ENCODE assay signal across 16 cellular contexts in genomic region chr6:19852090-19852457, GRCh38. TPM values are rescaled to one million over a fixed set of nuclear protein-coding genes. Genes with fewer than 3 reads are reported as not detected.
"Had no signal": no experiment of that assay in that cellular context is flagged by ENCODE, and none has a peak within 500 bp of the region (broad histone marks: within the 10 kb centered on the region; RNA-seq: fewer than 3 reads in every experiment).

No MANE protein-coding gene starts in this region.

- H3K9me3 Mint-ChIP-seq: activated naive CD4-positive, alpha-beta T cell treated with anti-CD3 and anti-CD28 coated beads, Interleukin-2, amount 10 ng/mL, durations not matched to agents 7 days and 5 days; central memory CD8-positive, alpha-beta T cell; dendritic cell treated with granulocyte-macrophage colony-stimulating factor and Interleukin-4, amounts not matched to agents 40 ng/mL and 50 ng/mL, for 4 days had no signal

- H3K4me1 Mint-ChIP-seq: activated naive CD4-positive, alpha-beta T cell treated with anti-CD3 and anti-CD28 coated beads, Interleukin-2, amount 10 ng/mL, durations not matched to agents 7 days and 5 days; central memory CD8-positive, alpha-beta T cell; naive thymus-derived CD4-positive, alpha-beta T cell; stimulated activated naive B cell treated with anti-CD40 and anti-IgM and Interleukin-4, amounts not matched to agents 10 μg/mL and 1 μg/mL and 100 μg/mL, for 72 hours had no signal

- H3K4me3 ChIP-seq: lung had no signal

- DNase-seq: activated CD4-positive, alpha-beta T cell treated with anti-CD3 and anti-CD28 coated beads for 48 hours; activated CD8-positive, alpha-beta T cell treated with anti-CD3 and anti-CD28 coated beads, Interleukin-2, amount 10 ng/mL, durations not matched to agents 7 days and 5 days; activated naive CD4-positive, alpha-beta T cell treated with anti-CD3 and anti-CD28 coated beads, Interleukin-2, amount 10 ng/mL, durations not matched to agents 7 days and 5 days; effector memory CD8-positive, alpha-beta T cell; glutamatergic neuron; naive thymus-derived CD4-positive, alpha-beta T cell; sigmoid colon; stimulated activated CD4-positive, alpha-beta T cell treated with anti-CD3 and anti-CD28 coated beads, Interleukin-2, amount 100 ng/mL, for 24 hours; stimulated activated naive B cell treated with anti-CD40 and anti-IgM and Interleukin-4, amounts not matched to agents 10 μg/mL and 1 μg/mL and 100 μg/mL, for 72 hours had no signal

- H3K27me3 ChIP-seq: sigmoid colon, upper lobe of left lung had no signal

- H3K4me3 Mint-ChIP-seq: activated CD8-positive, alpha-beta T cell treated with anti-CD3 and anti-CD28 coated beads, Interleukin-2, amount 10 ng/mL, durations not matched to agents 7 days and 5 days; activated naive CD4-positive, alpha-beta T cell treated with anti-CD3 and anti-CD28 coated beads, Interleukin-2, amount 10 ng/mL, durations not matched to agents 7 days and 5 days; central memory CD8-positive, alpha-beta T cell; dendritic cell treated with granulocyte-macrophage colony-stimulating factor and Interleukin-4, amounts not matched to agents 40 ng/mL and 50 ng/mL, for 4 days; effector memory CD8-positive, alpha-beta T cell; naive thymus-derived CD4-positive, alpha-beta T cell; stimulated activated naive B cell treated with anti-CD40 and anti-IgM and Interleukin-4, amounts not matched to agents 10 μg/mL and 1 μg/mL and 100 μg/mL, for 72 hours had no signal

- H3K27ac ChIP-seq: epithelial cell of prostate had no signal

- H3K27ac Mint-ChIP-seq: activated CD8-positive, alpha-beta T cell treated with anti-CD3 and anti-CD28 coated beads, Interleukin-2, amount 10 ng/mL, durations not matched to agents 7 days and 5 days; activated naive CD4-positive, alpha-beta T cell treated with anti-CD3 and anti-CD28 coated beads, Interleukin-2, amount 10 ng/mL, durations not matched to agents 7 days and 5 days; dendritic cell treated with granulocyte-macrophage colony-stimulating factor and Interleukin-4, amounts not matched to agents 40 ng/mL and 50 ng/mL, for 4 days; effector memory CD8-positive, alpha-beta T cell; naive thymus-derived CD4-positive, alpha-beta T cell; stimulated activated naive B cell treated with anti-CD40 and anti-IgM and Interleukin-4, amounts not matched to agents 10 μg/mL and 1 μg/mL and 100 μg/mL, for 72 hours had no signal

- H3K9me3 ChIP-seq: sigmoid colon, upper lobe of left lung had no signal

- H3K27me3 Mint-ChIP-seq: activated naive CD4-positive, alpha-beta T cell treated with anti-CD3 and anti-CD28 coated beads, Interleukin-2, amount 10 ng/mL, durations not matched to agents 7 days and 5 days had no signal

- H3K36me3 ChIP-seq: sigmoid colon, upper lobe of left lung had no signal

- H3K36me3 Mint-ChIP-seq: activated naive CD4-positive, alpha-beta T cell treated with anti-CD3 and anti-CD28 coated beads, Interleukin-2, amount 10 ng/mL, durations not matched to agents 7 days and 5 days; naive thymus-derived CD4-positive, alpha-beta T cell; stimulated activated naive B cell treated with anti-CD40 and anti-IgM and Interleukin-4, amounts not matched to agents 10 μg/mL and 1 μg/mL and 100 μg/mL, for 72 hours had no signal

RNA-seq across cellular contexts. Expression of gene ID4, which starts 14.9 kb away (rescaled TPM):
- total RNA-seq: activated CD8-positive, alpha-beta T cell treated with anti-CD3 and anti-CD28 coated beads, Interleukin-2, amount 10 ng/mL, durations not matched to agents 7 days and 5 days; mononuclear cell; naive thymus-derived CD4-positive, alpha-beta T cell; T-helper 1 cell treated with Interleukin-12 subunit alpha and Interleukin-12 subunit beta and Interleukin-4 antibody, amounts not matched to agents 30 ng/mL and 1 ng/mL, for 36 hours had no signal
- polyA plus RNA-seq: naive thymus-derived CD4-positive, alpha-beta T cell had no signal
